35 cellular contexts compared by ENCODE assay signal in the genomic region with DNA sequence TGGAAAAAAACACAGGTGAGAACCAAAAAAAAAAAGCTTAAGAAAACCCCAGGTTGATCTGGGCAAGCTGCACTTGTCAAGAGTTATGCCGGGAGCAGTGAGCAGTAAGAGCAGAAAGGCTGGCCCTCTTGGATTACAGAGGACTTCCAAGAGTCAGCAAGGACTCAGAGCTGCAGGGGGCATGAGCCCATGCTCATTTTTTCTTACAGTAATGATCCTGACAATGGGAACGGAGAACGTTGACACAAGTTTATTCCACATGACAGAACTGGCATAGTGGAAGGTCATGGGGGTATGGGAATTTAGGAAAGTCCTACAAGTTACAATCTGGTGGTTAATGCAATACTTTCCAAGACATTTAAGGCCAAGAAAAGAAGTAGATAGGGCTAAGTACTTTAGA.
"Had no signal": no experiment of that assay in that cellular context is flagged by ENCODE, and none has a peak within 500 bp of the region (broad histone marks: within the 10 kb centered on the region; RNA-seq: fewer than 3 reads in every experiment).

No MANE protein-coding gene starts in this region.

- H3K4me3 ChIP-seq: adrenal gland, breast epithelium, cardiac muscle cell, colonic mucosa, esophagus muscularis mucosa, gastrocnemius medialis, heart left ventricle had no signal

- H3K36me3 ChIP-seq: adrenal gland, breast epithelium, cardiac muscle cell, colonic mucosa, esophagus muscularis mucosa, gastrocnemius medialis, heart left ventricle, WERI-Rb-1 had no signal

- H3K9me3 Mint-ChIP-seq: activated T-helper 2 cell treated with anti-CD3 and anti-CD28 coated beads, Interferon-gamma antibody, Interleukin-2, Interleukin-4, amounts not matched to agents 10 μg/mL and 5 μg/mL and 100 μg/mL, durations not matched to agents 14 hours and 24 hours and 36 hours had no signal

- H3K27me3 Mint-ChIP-seq: activated B cell treated with CpG ODN at 0.5 μM for 24 hours; activated CD8-positive, alpha-beta T cell treated with anti-CD3 and anti-CD28 coated beads for 36 hours; activated naive CD4-positive, alpha-beta T cell treated with anti-CD3 and anti-CD28 coated beads, Interleukin-2, amount 50 U/mL, for 24 hours; activated naive CD8-positive, alpha-beta T cell treated with anti-CD3 and anti-CD28 coated beads for 36 hours; activated naive CD8-positive, alpha-beta T cell treated with anti-CD3 and anti-CD28 coated beads, Interleukin-2, amount 50 U/mL, for 24 hours; brain; T-helper 17 cell had no signal

- H3K4me1 Mint-ChIP-seq: activated B cell treated with CpG ODN at 0.5 μM for 24 hours, T-helper 17 cell had no signal

- H3K27ac ChIP-seq: adrenal gland, breast epithelium, cardiac muscle cell, colonic mucosa, esophagus muscularis mucosa, foreskin keratinocyte, gastrocnemius medialis, heart left ventricle, WERI-Rb-1 had no signal

- H3K9me3 ChIP-seq: adrenal gland, colonic mucosa, esophagus muscularis mucosa, gastrocnemius medialis had no signal

- H3K4me3 Mint-ChIP-seq: activated B cell treated with CpG ODN at 0.5 μM for 24 hours; activated CD8-positive, alpha-beta T cell treated with anti-CD3 and anti-CD28 coated beads for 36 hours; activated naive CD4-positive, alpha-beta T cell treated with anti-CD3 and anti-CD28 coated beads for 36 hours; activated naive CD4-positive, alpha-beta T cell treated with anti-CD3 and anti-CD28 coated beads, Interleukin-2, amount 50 U/mL, for 24 hours; activated naive CD8-positive, alpha-beta T cell treated with anti-CD3 and anti-CD28 coated beads for 36 hours; activated naive CD8-positive, alpha-beta T cell treated with anti-CD3 and anti-CD28 coated beads, Interleukin-2, amount 50 U/mL, for 24 hours; activated T-helper 1 cell treated with anti-CD3 and anti-CD28 coated beads, Interleukin-12 subunit alpha, Interleukin-12 subunit beta, Interleukin-2, Interleukin-4 antibody, amounts not matched to agents 30 ng/mL and 10 ng/mL and 1 ng/mL, durations not matched to agents 14 hours and 24 hours and 36 hours; brain; T-helper 17 cell; T-helper 2 cell treated with Interferon-gamma antibody and Interleukin-4, amounts not matched to agents 5 μg/mL and 100 μg/mL, for 36 hours had no signal

- H3K27ac Mint-ChIP-seq: activated B cell treated with CpG ODN at 0.5 μM for 24 hours; activated CD8-positive, alpha-beta T cell treated with anti-CD3 and anti-CD28 coated beads for 36 hours; activated naive CD4-positive, alpha-beta T cell treated with anti-CD3 and anti-CD28 coated beads for 36 hours; activated naive CD4-positive, alpha-beta T cell treated with anti-CD3 and anti-CD28 coated beads, Interleukin-2, amount 50 U/mL, for 24 hours; activated naive CD8-positive, alpha-beta T cell treated with anti-CD3 and anti-CD28 coated beads for 36 hours; activated naive CD8-positive, alpha-beta T cell treated with anti-CD3 and anti-CD28 coated beads, Interleukin-2, amount 50 U/mL, for 24 hours; activated T-helper 1 cell treated with anti-CD3 and anti-CD28 coated beads, Interleukin-12 subunit alpha, Interleukin-12 subunit beta, Interleukin-2, Interleukin-4 antibody, amounts not matched to agents 30 ng/mL and 10 ng/mL and 1 ng/mL, durations not matched to agents 14 hours and 24 hours and 36 hours; activated T-helper 2 cell treated with anti-CD3 and anti-CD28 coated beads, Interferon-gamma antibody, Interleukin-2, Interleukin-4, amounts not matched to agents 10 μg/mL and 5 μg/mL and 100 μg/mL, durations not matched to agents 14 hours and 24 hours and 36 hours; T-helper 17 cell; T-helper 2 cell treated with Interferon-gamma antibody and Interleukin-4, amounts not matched to agents 5 μg/mL and 100 μg/mL, for 36 hours had no signal

- H3K4me1 ChIP-seq: adrenal gland, breast epithelium, colonic mucosa, esophagus muscularis mucosa, gastrocnemius medialis, heart left ventricle had no signal

- DNase-seq: activated B cell treated with CpG ODN at 0.5 μM for 24 hours; activated CD4-positive, alpha-beta T cell treated with anti-CD3 and anti-CD28 coated beads for 48 hours; activated CD4-positive, alpha-beta T cell treated with anti-CD3 and anti-CD28 coated beads, Interleukin-2, amount 50 U/mL, for 1 hour; activated CD4-positive, alpha-beta T cell treated with anti-CD3 and anti-CD28 coated beads, Interleukin-2, amount 50 U/mL, for 48 hours; activated CD8-positive, alpha-beta memory T cell treated with anti-CD3 and anti-CD28 coated beads for 24 hours; activated CD8-positive, alpha-beta T cell treated with anti-CD3 and anti-CD28 coated beads for 36 hours; activated effector memory CD4-positive, alpha-beta T cell treated with anti-CD3 and anti-CD28 coated beads, Interleukin-2, amount 50 U/mL, for 16 hours; activated naive CD4-positive, alpha-beta T cell treated with anti-CD3 and anti-CD28 coated beads for 36 hours; activated naive CD8-positive, alpha-beta T cell treated with anti-CD3 and anti-CD28 coated beads for 36 hours; activated naive CD8-positive, alpha-beta T cell treated with anti-CD3 and anti-CD28 coated beads, Interleukin-2, amount 50 U/mL, for 24 hours; activated T-cell treated with anti-CD3 and anti-CD28 coated beads, Interleukin-2, amount 50 U/mL, for 48 hours; adrenal gland; amygdala; aorta; central memory CD4-positive, alpha-beta T cell; cerebellar nuclear complex; colonic mucosa; effector CD8-positive, alpha-beta T cell; erythroblast; foreskin keratinocyte; gastrocnemius medialis; glutamatergic neuron; heart left ventricle; T-helper 1 cell; T-helper 17 cell; T1000; WERI-Rb-1 had no signal
